In genomic region chr10:47311900-47312662, GRCh38 we compare ENCODE assay signal across 8 cellular contexts. TPM values are rescaled to one million over a fixed set of nuclear protein-coding genes. Genes with fewer than 3 reads are reported as not detected.
A peak's percentile ranks its signal among the peaks of the same experiment; 100 is the strongest.
DNase-seq lines count a peak whose midpoint lies in the region; ATAC-seq and TF ChIP-seq lines count a peak whose summit lies in the region.

No MANE protein-coding gene starts in this region.

- H3K4me1 Mint-ChIP-seq in activated naive CD4-positive, alpha-beta T cell treated with anti-CD3 and anti-CD28 coated beads, Interleukin-2, amount 50 U/mL, for 24 hours: peaks cover 29% of the 10 kb centered on the region

- peak overlapping the region; percentile 52 for H3K4me3 Mint-ChIP-seq in activated naive CD4-positive, alpha-beta T cell treated with anti-CD3 and anti-CD28 coated beads, Interleukin-2, amount 50 U/mL, for 24 hours

- DNase-seq in GM19238 (ENCODE audit: insufficient read length, low spot score): peak; percentile 63
- peak; percentile 85 for DNase-seq in Karpas-422
- DNase-seq in SKM-1 treated with dmso at 0.1 percent for 144 hours (lab: John Stamatoyannopoulos, UW; ENCODE audit: unreplicated experiment): peak; percentile 75
- DNase-seq in Right ventricle myocardium inferior (ENCODE audit: missing footprints): peak; percentile 92
- DNase-seq in posterior vena cava (ENCODE audit: low spot score): peak; percentile 94
- peak; percentile 90 for DNase-seq in upper lobe of right lung

- H3K36me3 ChIP-seq in BLaER1: no peaks in the 10 kb centered on the region
- H3K36me3 ChIP-seq in Karpas-422 (ENCODE audit: insufficient read depth, low read length): no peaks in the 10 kb centered on the region
- H3K36me3 ChIP-seq in upper lobe of right lung: no peaks in the 10 kb centered on the region

- H3K79me2 ChIP-seq in Karpas-422 (ENCODE audit: low read length): no peaks in the 10 kb centered on the region

- H3K4me2 ChIP-seq in BLaER1 (peak overlapping the region; percentile 43), Karpas-422 (ENCODE audit: low read depth, low read length, poor library complexity, severe bottlenecking) (no peak overlapping the region)

- no peaks in the 10 kb centered on the region for H3K9me3 ChIP-seq in BLaER1
- no peaks in the 10 kb centered on the region for H3K9me3 ChIP-seq in Karpas-422 (ENCODE audit: low read length)
- H3K9me3 ChIP-seq in upper lobe of right lung: no peaks in the 10 kb centered on the region

- H3K9ac ChIP-seq in BLaER1 (no peak overlapping the region), Karpas-422 (ENCODE audit: low read length) (no peak overlapping the region)

- H4K20me1 ChIP-seq in BLaER1: no peaks in the 10 kb centered on the region
- H4K20me1 ChIP-seq in Karpas-422 (ENCODE audit: insufficient read depth, low read depth, low read length): no peaks in the 10 kb centered on the region

- no peaks in the 10 kb centered on the region for H3K27me3 ChIP-seq in BLaER1
- no peaks in the 10 kb centered on the region for H3K27me3 ChIP-seq in Karpas-422 (ENCODE audit: low read length)
- peaks cover 4% of the 10 kb centered on the region for H3K27me3 ChIP-seq in upper lobe of right lung

- intact Hi-C loops in Right ventricle myocardium inferior (cut with DNase I): loop anchor here (1.0 kb wide), 2 partner anchors 265 to 288 kb away; no protein-coding TSS in a partner anchor
- intact Hi-C loops in posterior vena cava (cut with DNase I): loop anchor here (2.0 to 5.0 kb wide), 3 partner anchors 265 to 285 kb away; no protein-coding TSS in a partner anchor
- intact Hi-C loops in upper lobe of right lung (cut with DNase I): loop anchor here (10.0 kb wide), 1 partner anchor 267 kb away; no protein-coding TSS in a partner anchor

- H3K4me3 ChIP-seq in BLaER1 (no peak overlapping the region), Karpas-422 (ENCODE audit: low read length) (no peak overlapping the region), upper lobe of right lung (no peak overlapping the region)

- no peaks in the 10 kb centered on the region for H3K27me3 Mint-ChIP-seq in activated naive CD4-positive, alpha-beta T cell treated with anti-CD3 and anti-CD28 coated beads, Interleukin-2, amount 50 U/mL, for 24 hours

- no peaks in the 10 kb centered on the region for H3K9me3 Mint-ChIP-seq in activated naive CD4-positive, alpha-beta T cell treated with anti-CD3 and anti-CD28 coated beads, Interleukin-2, amount 50 U/mL, for 24 hours

- no peaks in the 10 kb centered on the region for H3K9me2 ChIP-seq in Karpas-422 (replicated peaks; ENCODE audit: insufficient read depth, low read length)

- ATAC-seq in Right ventricle myocardium inferior (peak; percentile 90), upper lobe of right lung (peak; percentile 94)

- H3K4me1 ChIP-seq in BLaER1 (peaks cover 22% of the 10 kb centered on the region), Karpas-422 (ENCODE audit: low read length) (no peaks in the 10 kb centered on the region), upper lobe of right lung (peaks cover 7% of the 10 kb centered on the region)

- peak overlapping the region; percentile 79 for H3K27ac Mint-ChIP-seq in activated naive CD4-positive, alpha-beta T cell treated with anti-CD3 and anti-CD28 coated beads, Interleukin-2, amount 50 U/mL, for 24 hours

- H3K36me3 Mint-ChIP-seq in activated naive CD4-positive, alpha-beta T cell treated with anti-CD3 and anti-CD28 coated beads, Interleukin-2, amount 50 U/mL, for 24 hours: no peaks in the 10 kb centered on the region

- TF ChIP-seq CTCF in upper lobe of right lung (IDR thresholded peaks at IDR 0.05): peak; percentile 83

- no peak overlapping the region for H2AFZ ChIP-seq in Karpas-422 (ENCODE audit: low read length)

- H3K27ac ChIP-seq in BLaER1 (no peak overlapping the region), Karpas-422 (ENCODE audit: low read length) (no peak overlapping the region), upper lobe of right lung (no peak overlapping the region)

RNA-seq across cellular contexts. Expression of gene GDF2, which starts 10.2 kb away (rescaled TPM):
- not detected in 2 replicates for total RNA-seq in Karpas-422 (2014; rRNA removed; shearing (Covaris generic); ENCODE audit: low replicate concordance)
- total RNA-seq in Right ventricle myocardium inferior (not detected), posterior vena cava (not detected), upper lobe of right lung (not detected)

RNA-seq across cellular contexts. Expression of gene GDF10, which starts 12.1 kb away (rescaled TPM):
- not detected in 2 replicates for total RNA-seq in Karpas-422 (2014; rRNA removed; shearing (Covaris generic); ENCODE audit: low replicate concordance)
- 0.27 TPM for total RNA-seq in Right ventricle myocardium inferior
- total RNA-seq in posterior vena cava: 10 to 100 TPM in 1 of 2 donors, 1 to 10 TPM in 1; 1.5 to 18.6 TPM
- total RNA-seq in upper lobe of right lung: 16.8 TPM

RNA-seq across cellular contexts. Expression of gene RBP3, which starts 36.1 kb away (rescaled TPM):
- total RNA-seq in Karpas-422 (2014; rRNA removed; shearing (Covaris generic); ENCODE audit: low replicate concordance): not detected in 2 replicates
- not detected for total RNA-seq in Right ventricle myocardium inferior
- not detected for total RNA-seq in posterior vena cava
- not detected for total RNA-seq in upper lobe of right lung
